In genomic region chr1:165688046-165688445, GRCh38 we compare ENCODE assay signal across 24 cellular contexts.
"Had no signal": no experiment of that assay in that cellular context is flagged by ENCODE, and none has a peak within 500 bp of the region (broad histone marks: within the 10 kb centered on the region; RNA-seq: fewer than 3 reads in every experiment).

No MANE protein-coding gene starts in this region.

- H3K27me3 ChIP-seq: dorsolateral prefrontal cortex, ovary, sigmoid colon, transverse colon, upper lobe of right lung, uterus had no signal

- H3K4me1 Mint-ChIP-seq: mesothelial cell of epicardium had no signal

- H3K36me3 ChIP-seq: ovary, uterus had no signal

- H3K9me3 Mint-ChIP-seq: stimulated activated effector memory CD8-positive, alpha-beta T cell treated with anti-CD3 and anti-CD28 coated beads, Interleukin-12 subunit alpha, Interleukin-12 subunit beta, amount 100 ng/mL, for 72 hours had no signal

- DNase-seq: cortex of kidney; dorsolateral prefrontal cortex; effector CD4-positive, alpha-beta T cell; head of caudate nucleus; mesenchymal stem cell; mucosa of descending colon; naive thymus-derived CD4-positive, alpha-beta T cell; occipital lobe; ovary; posterior cingulate gyrus; psoas muscle; right cardiac atrium; sigmoid colon; stimulated activated CD4-positive, alpha-beta T cell treated with anti-CD3 and anti-CD28 coated beads, Interleukin-2, amount 100 ng/mL, for 24 hours; stimulated activated CD4-positive, alpha-beta T cell treated with anti-CD3 and anti-CD28 coated beads, Interleukin-4, amount 100 ng/mL, for 24 hours; stimulated activated naive CD8-positive, alpha-beta T cell treated with anti-CD3 and anti-CD28 coated beads, Interleukin-15, Interleukin-2, amounts not matched to agents 100 U/mL and 50 U/mL, for 24 hours; substantia nigra; transverse colon; upper lobe of right lung; uterus had no signal

- H3K4me1 ChIP-seq: uterus had no signal

- H3K27ac Mint-ChIP-seq: mesothelial cell of epicardium; stimulated activated effector memory CD8-positive, alpha-beta T cell treated with anti-CD3 and anti-CD28 coated beads, Interleukin-12 subunit alpha, Interleukin-12 subunit beta, amount 100 ng/mL, for 72 hours had no signal

- H3K9me3 ChIP-seq: mucosa of descending colon, ovary, psoas muscle, sigmoid colon, thoracic aorta, transverse colon, upper lobe of right lung, uterus had no signal

- H3K27me3 Mint-ChIP-seq: naive thymus-derived CD4-positive, alpha-beta T cell had no signal

- H3K4me3 ChIP-seq: dorsolateral prefrontal cortex, mucosa of descending colon, ovary, psoas muscle, sigmoid colon, thoracic aorta, transverse colon, upper lobe of right lung, uterus had no signal

- H3K27ac ChIP-seq: dorsolateral prefrontal cortex, ovary, psoas muscle, sigmoid colon, thoracic aorta, transverse colon, upper lobe of right lung, uterus had no signal

- ATAC-seq: left lobe of liver; mucosa of descending colon; naive thymus-derived CD4-positive, alpha-beta T cell; psoas muscle; right cardiac atrium; stimulated activated effector memory CD8-positive, alpha-beta T cell treated with anti-CD3 and anti-CD28 coated beads, Interleukin-12 subunit alpha, Interleukin-12 subunit beta, amount 100 ng/mL, for 72 hours; stimulated activated naive CD8-positive, alpha-beta T cell treated with anti-CD3 and anti-CD28 coated beads, Interleukin-15, Interleukin-2, amounts not matched to agents 100 U/mL and 50 U/mL, for 24 hours; upper lobe of right lung had no signal

- H3K4me3 Mint-ChIP-seq: mesothelial cell of epicardium; stimulated activated effector memory CD8-positive, alpha-beta T cell treated with anti-CD3 and anti-CD28 coated beads, Interleukin-12 subunit alpha, Interleukin-12 subunit beta, amount 100 ng/mL, for 72 hours had no signal
